In the genomic region with DNA sequence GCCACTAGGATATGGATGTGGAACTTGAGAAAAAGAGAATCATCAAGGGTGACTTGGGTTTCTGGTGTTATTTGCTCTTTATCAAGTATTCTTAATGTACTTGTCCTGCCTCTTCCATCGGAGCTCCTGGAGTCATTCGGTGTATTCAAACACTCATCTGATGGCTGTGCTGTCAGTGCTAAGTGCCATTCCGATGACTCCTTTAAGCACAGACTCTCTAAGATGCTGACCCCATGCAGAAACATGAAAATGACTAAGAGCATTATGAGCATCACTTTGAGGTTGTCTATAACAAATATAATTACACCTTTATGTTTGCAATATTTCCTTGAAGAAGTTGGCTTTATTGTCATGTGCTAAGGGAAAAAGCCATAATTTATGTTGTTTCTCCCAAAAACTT, we compare ENCODE assay signal across 17 cellular contexts.
"Had no signal": no experiment of that assay in that cellular context is flagged by ENCODE, and none has a peak within 500 bp of the region (broad histone marks: within the 10 kb centered on the region; RNA-seq: fewer than 3 reads in every experiment).

No MANE protein-coding gene starts in this region.

- H3K27me3 ChIP-seq: heart left ventricle, ovary, right atrium auricular region, sigmoid colon, testis, transverse colon had no signal

- H3K9me3 Mint-ChIP-seq: dendritic cell treated with granulocyte-macrophage colony-stimulating factor and Interleukin-4, amounts not matched to agents 40 ng/mL and 50 ng/mL, for 4 days; effector memory CD8-positive, alpha-beta T cell; natural killer cell; neural crest cell; stimulated activated naive B cell treated with anti-CD40 and anti-IgM and Interleukin-4, amounts not matched to agents 10 μg/mL and 1 μg/mL and 100 μg/mL, for 72 hours; stimulated activated naive CD8-positive, alpha-beta T cell treated with anti-CD3 and anti-CD28 coated beads, Interleukin-15, amount 100 ng/mL, for 72 hours had no signal

- ATAC-seq: effector memory CD8-positive, alpha-beta T cell; heart left ventricle; natural killer cell; stimulated activated naive B cell treated with anti-CD40 and anti-IgM and Interleukin-4, amounts not matched to agents 10 μg/mL and 1 μg/mL and 100 μg/mL, for 72 hours; stimulated activated naive CD8-positive, alpha-beta T cell treated with anti-CD3 and anti-CD28 coated beads, Interleukin-15, amount 100 ng/mL, for 72 hours had no signal

- H3K4me1 ChIP-seq: heart left ventricle, right atrium auricular region, sigmoid colon, testis had no signal

- H3K9me3 ChIP-seq: heart left ventricle, ovary, right atrium auricular region, sigmoid colon, testis, transverse colon had no signal

- H3K36me3 ChIP-seq: heart left ventricle, ovary, right atrium auricular region, sigmoid colon, transverse colon had no signal

- H3K27me3 Mint-ChIP-seq: dendritic cell treated with granulocyte-macrophage colony-stimulating factor and Interleukin-4, amounts not matched to agents 40 ng/mL and 50 ng/mL, for 4 days had no signal

- H3K27ac ChIP-seq: heart left ventricle, ovary, right atrium auricular region, sigmoid colon, skin epidermis, testis, transverse colon had no signal

- H3K36me3 Mint-ChIP-seq: natural killer cell; stimulated activated naive B cell treated with anti-CD40 and anti-IgM and Interleukin-4, amounts not matched to agents 10 μg/mL and 1 μg/mL and 100 μg/mL, for 72 hours had no signal

- H3K4me3 Mint-ChIP-seq: dendritic cell treated with granulocyte-macrophage colony-stimulating factor and Interleukin-4, amounts not matched to agents 40 ng/mL and 50 ng/mL, for 4 days; effector memory CD8-positive, alpha-beta T cell; natural killer cell; neural crest cell; stimulated activated naive B cell treated with anti-CD40 and anti-IgM and Interleukin-4, amounts not matched to agents 10 μg/mL and 1 μg/mL and 100 μg/mL, for 72 hours; stimulated activated naive CD8-positive, alpha-beta T cell treated with anti-CD3 and anti-CD28 coated beads, Interleukin-15, amount 100 ng/mL, for 72 hours had no signal

- H3K4me1 Mint-ChIP-seq: natural killer cell; stimulated activated naive CD8-positive, alpha-beta T cell treated with anti-CD3 and anti-CD28 coated beads, Interleukin-15, amount 100 ng/mL, for 72 hours had no signal

- H3K4me3 ChIP-seq: heart left ventricle, ovary, right atrium auricular region, sigmoid colon, skin epidermis, testis, transverse colon had no signal

- H3K27ac Mint-ChIP-seq: dendritic cell treated with granulocyte-macrophage colony-stimulating factor and Interleukin-4, amounts not matched to agents 40 ng/mL and 50 ng/mL, for 4 days; effector memory CD8-positive, alpha-beta T cell; natural killer cell; stimulated activated naive B cell treated with anti-CD40 and anti-IgM and Interleukin-4, amounts not matched to agents 10 μg/mL and 1 μg/mL and 100 μg/mL, for 72 hours; stimulated activated naive CD8-positive, alpha-beta T cell treated with anti-CD3 and anti-CD28 coated beads, Interleukin-15, amount 100 ng/mL, for 72 hours had no signal

- DNase-seq: effector memory CD8-positive, alpha-beta T cell; erythroblast; heart left ventricle; hippocampal formation; natural killer cell; ovary; sigmoid colon; stimulated activated CD4-positive, alpha-beta T cell treated with anti-CD3 and anti-CD28 coated beads, Interleukin-2, amount 100 ng/mL, for 24 hours; stimulated activated CD4-positive, alpha-beta T cell treated with anti-CD3 and anti-CD28 coated beads, Interleukin-4, amount 100 ng/mL, for 4 hours; stimulated activated naive B cell treated with anti-CD40 and anti-IgM and Interleukin-4, amounts not matched to agents 10 μg/mL and 1 μg/mL and 100 μg/mL, for 72 hours; stimulated activated naive CD8-positive, alpha-beta T cell treated with anti-CD3 and anti-CD28 coated beads, Interleukin-15, amount 100 ng/mL, for 72 hours; testis; transverse colon had no signal
